8 cellular contexts compared by ENCODE assay signal in the genomic region with DNA sequence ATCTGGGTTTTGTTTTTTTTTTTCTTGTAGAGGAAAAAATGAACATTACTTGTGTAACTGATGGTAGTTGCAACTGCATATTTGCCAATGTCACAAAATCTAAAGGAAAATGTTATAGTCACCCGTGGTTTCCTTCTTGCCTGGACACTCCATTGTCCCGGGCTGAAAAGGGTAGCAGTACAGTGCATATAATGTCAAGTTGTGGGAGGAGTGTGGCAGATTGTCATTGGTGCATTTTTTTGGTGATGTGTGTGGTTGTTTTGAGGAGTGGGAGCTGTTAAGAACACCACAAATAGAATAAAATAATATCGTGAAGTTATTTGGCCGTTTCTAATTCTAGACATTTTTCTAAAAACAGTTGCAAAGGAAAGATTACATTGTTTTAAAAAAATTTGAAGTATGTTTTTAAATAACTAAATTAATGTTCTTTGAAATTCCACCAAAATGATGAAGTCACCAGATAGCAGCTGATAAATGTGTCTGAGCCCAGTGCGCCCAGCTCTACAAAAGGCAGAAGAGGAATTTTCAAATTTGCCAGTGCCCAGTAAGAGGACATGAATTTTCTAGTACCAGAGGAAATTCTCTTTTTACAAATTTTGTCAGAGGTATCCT. TPM values are rescaled to one million over a fixed set of nuclear protein-coding genes. Genes with fewer than 3 reads are reported as not detected.
DNase-seq lines count a peak whose midpoint lies in the region; ATAC-seq and TF ChIP-seq lines count a peak whose summit lies in the region.

No MANE protein-coding gene starts in this region.

- peak in 1 of 2 donors; percentile 1 for TF ChIP-seq POLR2A in uterus (IDR thresholded peaks at IDR 0.05)

- H3K27me3 ChIP-seq in DND-41 (ENCODE audit: insufficient read depth, low read length, poor library complexity), result peaks cover 8% of the 10 kb centered on the region
- H3K27me3 ChIP-seq in brain microvascular endothelial cell (replicated peaks), result no peaks in the 10 kb centered on the region
- no peaks in the 10 kb centered on the region for H3K27me3 ChIP-seq in uterus

- ATAC-seq in DND-41 (ENCODE audit: insufficient read depth, low read depth) (peak; percentile 41; the same call in 1 of the 3 replicates), HG02571 (IDR thresholded peaks at IDR 0.05; ENCODE audit: unreplicated experiment) (no peak), HG03565 (IDR thresholded peaks at IDR 0.05; ENCODE audit: unreplicated experiment) (no peak), HG03095 (IDR thresholded peaks at IDR 0.05; ENCODE audit: unreplicated experiment) (no peak)

- DNase-seq in DND-41, result no peak
- peak; percentile 46 for DNase-seq in M059J (ENCODE audit: low read depth)
- DNase-seq in brain microvascular endothelial cell, result peak; percentile 49
- DNase-seq in lung microvascular endothelial cell (ENCODE audit: low read depth in 2 of 2), result peak; percentile 53 to 58
- no peak for DNase-seq in uterus

- TF ChIP-seq CTCF in DND-41 (IDR thresholded peaks at IDR 0.05; ENCODE audit: borderline replicate concordance, extremely low read depth, low read length, poor library complexity, severe bottlenecking) (no peak), brain microvascular endothelial cell (IDR thresholded peaks at IDR 0.05; ENCODE audit: low read depth, low read length, missing control alignments) (no peak), uterus (IDR thresholded peaks at IDR 0.05) (no peak)

- H4K20me1 ChIP-seq in DND-41 (ENCODE audit: insufficient read depth, low read length), result peaks cover 33% of the 10 kb centered on the region

- H3K9me3 ChIP-seq in DND-41 (ENCODE audit: insufficient read depth, low read length, severe bottlenecking) (no peaks in the 10 kb centered on the region), uterus (no peaks in the 10 kb centered on the region)

- intact Hi-C loops in uterus (cut with DNase I; ENCODE audit: low total_unique reads), result no loop called here

- peak overlapping the region; percentile 81 for H3K9ac ChIP-seq in DND-41 (ENCODE audit: low read depth, low read length)

- H3K27ac ChIP-seq in DND-41 (ENCODE audit: low read length), result peak overlapping the region; percentile 58; the same call in 1 of the 2 replicates
- H3K27ac ChIP-seq in brain microvascular endothelial cell, result peak overlapping the region; percentile 56
- H3K27ac ChIP-seq in uterus, result peak overlapping the region; percentile 97 to 99

- no peaks in the 10 kb centered on the region for H3K36me3 ChIP-seq in DND-41 (ENCODE audit: insufficient read depth, low read length)
- no peaks in the 10 kb centered on the region for H3K36me3 ChIP-seq in brain microvascular endothelial cell (replicated peaks)
- H3K36me3 ChIP-seq in uterus, result no peaks in the 10 kb centered on the region

- H3K4me1 ChIP-seq in DND-41 (ENCODE audit: insufficient read depth, low read length), result peaks cover 33% of the 10 kb centered on the region
- peaks cover 0 to 12% of the 10 kb centered on the region in 2 donors for H3K4me1 ChIP-seq in uterus

- H2AFZ ChIP-seq in DND-41 (ENCODE audit: low read depth, low read length), result peak overlapping the region; percentile 76

- peaks cover 60% of the 10 kb centered on the region for H3K79me2 ChIP-seq in DND-41 (ENCODE audit: insufficient read depth, low read length)

- H3K4me3 ChIP-seq in DND-41 (ENCODE audit: low read depth in 1 of 2, low read length in 2 of 2), result peak overlapping the region; percentile 60 to 82
- peak overlapping the region; percentile 74 for H3K4me3 ChIP-seq in brain microvascular endothelial cell (ENCODE audit: low read depth, low read length)
- H3K4me3 ChIP-seq in uterus, result peak overlapping the region; percentile 71 to 79

- peak overlapping the region; percentile 77 for H3K4me2 ChIP-seq in DND-41 (ENCODE audit: insufficient read depth, low read length)

- in situ Hi-C loops in brain microvascular endothelial cell (cut with HindIII; ENCODE audit: low pct_ligation_motif_present, low sequenced_read_pairs), result no loop called here

RNA-seq across cellular contexts. Expression of a gene that starts 1.3 kb away (rescaled TPM):
- 19.5 and 26.4 TPM in 2 replicates for total RNA-seq in M059J (2014; rRNA removed; shearing (Covaris generic))
- total RNA-seq in lung microvascular endothelial cell (14.9 and 22.7 TPM in 2 replicates), uterus (100 to 1,000 TPM; 129 to 190 (median 134) TPM)

RNA-seq across cellular contexts. Expression of a gene that starts 33.2 kb away (rescaled TPM):
- 6.1 and 6.4 TPM in 2 replicates for total RNA-seq in M059J (2014; rRNA removed; shearing (Covaris generic))
- total RNA-seq in lung microvascular endothelial cell (not detected in 2 replicates), uterus (10 to 100 TPM in 2 of 4 donors, not detected in 2; 10.1 to 98.6 TPM)

Comparison
In these comparisons a context has a peak if more than half of its experiments do, and no peak if none do; other contexts are left out.
1. DNase-seq: peak in M059J (single experiment), brain microvascular endothelial cell (single experiment) and lung microvascular endothelial cell (2 of 2); none in DND-41 (single experiment) and uterus (0 of 2).
2. Peak in every context shown above with its lines, with median percentiles within 50 percentile points of each other: H3K27ac ChIP-seq and H3K4me3 ChIP-seq.